In the genomic region with DNA sequence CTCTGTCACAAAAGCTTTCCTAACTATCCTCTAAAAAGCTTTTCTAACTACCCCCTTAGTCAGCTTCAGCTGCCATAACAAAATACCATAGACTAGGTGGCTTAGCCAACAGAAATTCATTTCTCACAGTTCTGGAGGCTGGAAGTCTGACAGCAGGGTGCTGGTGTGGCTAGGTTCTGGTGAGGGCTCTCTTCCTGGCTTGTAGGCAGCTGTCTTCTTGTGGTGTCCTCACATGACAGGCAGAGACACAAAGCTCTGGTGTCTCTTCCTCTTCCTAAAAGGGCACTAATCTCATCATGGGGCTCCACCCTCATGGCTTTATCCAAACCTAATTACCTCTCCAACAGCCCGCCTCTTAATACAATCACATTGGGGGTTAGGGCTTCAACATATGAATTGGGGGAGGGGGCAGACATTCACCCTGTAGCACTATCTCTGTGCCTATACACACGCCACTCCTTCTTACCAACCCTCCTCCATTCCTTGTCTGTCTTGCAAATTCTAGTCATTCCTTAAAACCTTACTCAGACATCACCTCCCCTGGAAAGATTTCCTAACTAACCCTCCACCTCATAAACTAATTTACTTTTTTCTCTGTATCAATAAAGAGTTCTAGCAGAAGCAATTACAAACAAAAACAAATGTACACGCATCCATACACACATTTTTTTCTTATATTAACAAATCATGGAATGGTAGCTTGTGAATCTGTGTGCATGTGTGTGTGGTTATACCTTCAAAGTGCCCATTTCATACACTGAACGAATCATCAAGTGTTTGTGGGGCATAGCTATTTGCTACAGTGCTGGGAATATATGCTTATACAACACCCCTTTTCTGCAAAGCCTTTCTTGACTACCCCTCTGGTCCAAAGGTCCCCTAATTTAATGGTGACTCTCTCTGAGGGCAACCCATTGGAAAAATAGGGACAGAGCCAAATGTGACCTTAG, we compare ENCODE assay signal across 30 cellular contexts. TPM values are rescaled to one million over a fixed set of nuclear protein-coding genes. Genes with fewer than 3 reads are reported as not detected.
DNase-seq lines count a peak whose midpoint lies in the region; ATAC-seq, FAIRE-seq and TF ChIP-seq lines count a peak whose summit lies in the region.
"Had no signal": no experiment of that assay in that cellular context is flagged by ENCODE, and none has a peak within 500 bp of the region (broad histone marks: within the 10 kb centered on the region; RNA-seq: fewer than 3 reads in every experiment).

No MANE protein-coding gene starts in this region.

- H3K27ac ChIP-seq in A549: no peak overlapping the region
- H3K27ac ChIP-seq in IMR-90 (ENCODE audit: insufficient read depth, low read length): no peak overlapping the region
- H3K27ac ChIP-seq in osteoblast (ENCODE audit: low read depth, low read length): peak overlapping the region; percentile 44
- H3K27ac ChIP-seq: pancreas, RWPE1, SK-N-MC, thoracic aorta had no signal

- peak overlapping the region; percentile 71; the same call in 1 of the 2 replicates for H3K14ac ChIP-seq in IMR-90 (replicated peaks; ENCODE audit: low read depth, low read length)

- peak overlapping the region; percentile 81 for H2BK20ac ChIP-seq in IMR-90 (ENCODE audit: low read depth, low read length)

- peak overlapping the region; percentile 84 for H2BK120ac ChIP-seq in IMR-90 (ENCODE audit: low read depth, low read length)

- H3K27me3 ChIP-seq in IMR-90 (ENCODE audit: control insufficient read depth, insufficient read depth, low read length): no peaks in the 10 kb centered on the region
- H3K27me3 ChIP-seq in bronchial epithelial cell (ENCODE audit: control insufficient read depth, insufficient read depth, low read length): no peaks in the 10 kb centered on the region
- no peaks in the 10 kb centered on the region for H3K27me3 ChIP-seq in osteoblast (ENCODE audit: insufficient read depth, low read length)
- H3K27me3 ChIP-seq: MG63, pancreas had no signal

- no peak for FAIRE-seq in A549 (lab: Jason Lieb, UNC)
- FAIRE-seq in bronchial epithelial cell (lab: Jason Lieb, UNC): no peak
- FAIRE-seq: G401.6, keratinocyte, pancreas, TTC549 had no signal

- TF ChIP-seq POLR2A in A549 (IDR thresholded peaks at IDR 0.05; ENCODE audit: low read length) (no peak), IMR-90 (IDR thresholded peaks at IDR 0.05; ENCODE audit: low read depth, low read length) (no peak), erythroblast (IDR thresholded peaks at IDR 0.05; ENCODE audit: low read length) (no peak)

- peak overlapping the region; percentile 8 for H2AK9ac ChIP-seq in IMR-90 (replicated peaks; ENCODE audit: low read depth, low read length, poor library complexity)

- no peaks in the 10 kb centered on the region; the same call in 1 of the 2 replicates for H4K20me1 ChIP-seq in IMR-90 (ENCODE audit: insufficient read depth, low read length)
- no peaks in the 10 kb centered on the region for H4K20me1 ChIP-seq in osteoblast (ENCODE audit: insufficient read depth, low read length)

- H3K56ac ChIP-seq in IMR-90 (ENCODE audit: extremely low read depth, insufficient read depth, low read length): no peak overlapping the region

- TF ChIP-seq CTCF in A549 (IDR thresholded peaks at IDR 0.05) (no peak), IMR-90 (conservative IDR thresholded peaks at IDR 0.05; ENCODE audit: low read depth, low read length) (no peak), bronchial epithelial cell (IDR thresholded peaks at IDR 0.05; ENCODE audit: insufficient read depth, low read length, severe bottlenecking) (no peak), osteoblast (IDR thresholded peaks at IDR 0.05; ENCODE audit: extremely low read depth, low read depth, low read length) (no peak)

- H3K9me3 ChIP-seq in A549 (no peaks in the 10 kb centered on the region), IMR-90 (ENCODE audit: control insufficient read depth, insufficient read depth, low read length) (peaks cover 2% of the 10 kb centered on the region; the same call in 1 of the 2 replicates), osteoblast (ENCODE audit: low read depth, low read length) (no peaks in the 10 kb centered on the region)
- H3K9me3 ChIP-seq: HAP-1, MG63, pancreas, thoracic aorta had no signal

- POLR2A ChIA-PET in A549 (lab: Yijun Ruan, JAX) (no interaction called here), IMR-90 (lab: Charles Lee; ENCODE audit: unreplicated experiment) (no interaction called here)

- peak overlapping the region; percentile 34; the same call in 1 of the 2 replicates for H4K5ac ChIP-seq in IMR-90 (ENCODE audit: low read depth, low read length)

- peaks cover 22% of the 10 kb centered on the region; the same call in 2 of the 3 replicates for H3K4me1 ChIP-seq in A549
- H3K4me1 ChIP-seq in IMR-90 (ENCODE audit: control insufficient read depth, insufficient read depth, low read length): peaks cover 25% of the 10 kb centered on the region
- peaks cover 33% of the 10 kb centered on the region for H3K4me1 ChIP-seq in osteoblast (ENCODE audit: insufficient read depth, low read length)
- H3K4me1 ChIP-seq: HAP-1 had no signal

- peaks cover 45 to 76% of the 10 kb centered on the region in 2 experiments for H3K79me1 ChIP-seq in IMR-90 (ENCODE audit: low read depth in 1 of 2, low read length in 2 of 2)

- peak overlapping the region; percentile 61 to 63; a peak in 1 of 4 replicates for H4K8ac ChIP-seq in IMR-90 (ENCODE audit: low read depth in 2 of 2, low read length in 2 of 2)

- peak overlapping the region; percentile 69 for H4K91ac ChIP-seq in IMR-90 (ENCODE audit: insufficient read depth, low read depth, low read length)

- peak overlapping the region; percentile 86 for H3K4ac ChIP-seq in IMR-90 (ENCODE audit: low read depth, low read length)

- TF ChIP-seq RAD21 in A549 (conservative IDR thresholded peaks at IDR 0.05 in 1 of 2, IDR thresholded peaks at IDR 0.05 in 1 of 2): no peak
- no peak for TF ChIP-seq RAD21 in IMR-90 (IDR thresholded peaks at IDR 0.05; ENCODE audit: low read length)

- peaks cover 19% of the 10 kb centered on the region for H3K9me1 ChIP-seq in IMR-90 (ENCODE audit: insufficient read depth, low read length)

- H2AFZ ChIP-seq in IMR-90 (replicated peaks; ENCODE audit: low read length, poor library complexity) (no peak overlapping the region), osteoblast (ENCODE audit: low read length) (no peak overlapping the region)

- H3K18ac ChIP-seq in IMR-90 (ENCODE audit: low read depth, low read length): peak overlapping the region; percentile 85; the same call in 1 of the 2 replicates

- H3K9ac ChIP-seq in IMR-90 (ENCODE audit: low read depth, low read length): no peak overlapping the region

- H3K79me2 ChIP-seq in osteoblast (ENCODE audit: insufficient read depth, low read length): peaks cover 3% of the 10 kb centered on the region

- H3K4me2 ChIP-seq in A549 (peak overlapping the region; percentile 32; the same call in 1 of the 3 replicates), IMR-90 (ENCODE audit: low read depth, low read length) (no peak overlapping the region), osteoblast (ENCODE audit: insufficient read depth, low read length) (no peak overlapping the region)

- peak overlapping the region; percentile 74 for H2AK5ac ChIP-seq in IMR-90 (ENCODE audit: low read depth, low read length)

- peak overlapping the region; percentile 39; the same call in 1 of the 3 replicates for H2BK15ac ChIP-seq in IMR-90 (ENCODE audit: low read depth, low read length)

- H3K23ac ChIP-seq in IMR-90 (ENCODE audit: low read depth, low read length): peak overlapping the region; percentile 53; the same call in 1 of the 2 replicates

- H3K4me3 ChIP-seq in A549 (no peak overlapping the region), IMR-90 (ENCODE audit: insufficient read depth, low read depth, low read length) (no peak overlapping the region), bronchial epithelial cell (ENCODE audit: low read depth, low read length) (no peak overlapping the region), osteoblast (ENCODE audit: insufficient read depth, low read length) (no peak overlapping the region)
- H3K4me3 ChIP-seq: HAP-1, MG63, pancreas, SK-N-MC, thoracic aorta had no signal

- intact Hi-C loops in IMR-90 (cut with micrococcal nuclease): no loop called here

- dilution Hi-C loops in IMR-90 (cut with HindIII; ENCODE audit: low sequenced_read_pairs, unreplicated experiment): no loop called here

- ATAC-seq in A549 (no peak), IMR-90 (ENCODE audit: low read depth) (no peak; the same call in 1 of the 2 replicates), GM18873 (IDR thresholded peaks at IDR 0.05; ENCODE audit: low FRiP score, unreplicated experiment) (no peak)
- ATAC-seq: pancreas, right cardiac atrium had no signal

- CTCF ChIA-PET in A549 (lab: Yijun Ruan, JAX): no interaction called here
- CTCF ChIA-PET in IMR-90 (lab: Yijun Ruan, JAX): interaction anchor here (0.7 kb wide), 1 partner anchor 20 kb away, joined by 3 read pairs; no protein-coding TSS in a partner anchor

- peak overlapping the region; percentile 46 for H2BK5ac ChIP-seq in IMR-90 (ENCODE audit: low read depth, low read length, poor library complexity, severe bottlenecking)

- BruUV-seq in IMR-90 (replicated peaks; lab: Mats Ljungman, UMichigan): no TSS peak

- 70% methylated on average over 4 of the region's 4 CpGs for WGBS in A549 (ENCODE audit: missing lambda C conversion rate)
- no CpG with 5 or more reads among the region's 4 CpGs for WGBS in IMR-90 (ENCODE audit: extremely low coverage in 2 of 2, insufficient read length in 1 of 2), 2 experiments

- DNase-seq in A549 (ENCODE audit: low read depth in 1 of 2, low spot score in 1 of 2) (no peak), IMR-90 (peak; percentile 27), bronchial epithelial cell (ENCODE audit: low read depth) (peak; percentile 12), osteoblast (ENCODE audit: insufficient read length, low spot score, missing footprints) (no peak), erythroblast (lab: John Stamatoyannopoulos, UW) (no peak)
- DNase-seq in stimulated activated CD4-positive, alpha-beta T cell treated with anti-CD3 and anti-CD28 coated beads, Interleukin-4, amount 100 ng/mL, for 1 hour: no peak
- DNase-seq in activated CD4-positive, alpha-beta T cell treated with anti-CD3 and anti-CD28 coated beads for 48 hours: no peak
- DNase-seq: activated CD4-positive, alpha-beta memory T cell treated with anti-CD3 and anti-CD28 coated beads for 36 hours; activated CD8-positive, alpha-beta memory T cell treated with anti-CD3 and anti-CD28 coated beads, Interleukin-2, amount 50 U/mL, for 48 hours; aorta; CD8-positive, alpha-beta memory T cell; DMS153; MG63; NCI-H1105 treated with DMSO at 0.1 percent for 48 hours; NCI-H2029 treated with DMSO at 0.1 percent for 48 hours; NCI-H345; NCI-H748 treated with DMSO at 0.1 percent for 48 hours; nephron progenitor cell; pancreas; right cardiac atrium; stimulated activated CD4-positive, alpha-beta T cell treated with anti-CD3 and anti-CD28 coated beads, Interleukin-15, amount 100 ng/mL, for 24 hours; stimulated activated naive CD4-positive, alpha-beta T cell treated with Interleukin-2 at 50 U/mL for 16 hours had no signal

- H3K36me3 ChIP-seq in IMR-90 (ENCODE audit: control insufficient read depth, insufficient read depth, low read length): no peaks in the 10 kb centered on the region; the same call in 1 of the 2 replicates
- no peaks in the 10 kb centered on the region for H3K36me3 ChIP-seq in bronchial epithelial cell (ENCODE audit: control insufficient read depth, insufficient read depth, low read length)
- H3K36me3 ChIP-seq in osteoblast (ENCODE audit: insufficient read depth, low read length): no peaks in the 10 kb centered on the region
- H3K36me3 ChIP-seq: HAP-1, MG63, pancreas, thoracic aorta had no signal

- no peak for TF ChIP-seq EP300 in A549 (IDR thresholded peaks at IDR 0.05)

- in situ Hi-C loops in IMR-90 (cut with MboI; ENCODE audit: low sequenced_read_pairs): no loop called here

RNA-seq across cellular contexts. Expression of a gene that starts 26.4 kb away (rescaled TPM):
- 24.7 TPM in 2 replicates for polyA plus RNA-seq in A549 (2011; rRNA removed)
- polyA plus RNA-seq in A549 (2012; cell fraction: cytosol; rRNA removed): 4.3 and 4.9 TPM in 2 replicates
- polyA plus RNA-seq in A549 (2012; cell fraction: nucleus; rRNA removed): 2.6 and 4.2 TPM in 2 replicates
- 5.3 to 6.6 TPM (median 5.7 TPM) in 3 replicates for polyA plus RNA-seq in A549 (2017; fragmentation: RNase III; extraction: RNeasy Plus Mini Kit Qiagen cat#74134 plus additional on column Dnase treatment)
- polyA minus RNA-seq in A549 (2011; rRNA and poly(A)+ RNA removed): 19.1 and 23.7 TPM in 2 replicates
- 15.2 and 18.9 TPM in 2 replicates for total RNA-seq in IMR-90 (2012; rRNA removed)
- 8.8 and 8.9 TPM in 2 replicates for polyA plus RNA-seq in IMR-90 (2012; rRNA removed)
- polyA plus RNA-seq in IMR-90 (2012; cell fraction: cytosol; rRNA removed): 3.7 and 4.9 TPM in 2 replicates
- 3.6 and 19.2 TPM in 2 replicates for polyA plus RNA-seq in IMR-90 (2012; cell fraction: nucleus; rRNA removed; ENCODE audit: low replicate concordance)
- total RNA-seq in bronchial epithelial cell: 3.5 and 6.3 TPM in 2 replicates
- total RNA-seq in osteoblast: 32.9 and 38.0 TPM in 2 replicates
- total RNA-seq: activated CD4-positive, alpha-beta memory T cell treated with anti-CD3 and anti-CD28 coated beads for 36 hours had no signal
- polyA plus RNA-seq: CD8-positive, alpha-beta memory T cell had no signal

Comparison
In these comparisons a context has a peak if more than half of its experiments do, and no peak if none do; other contexts are left out.
1. DNase-seq: peak in IMR-90 (single experiment) and bronchial epithelial cell (single experiment); none in A549 (0 of 2), osteoblast (single experiment), erythroblast (0 of 2), stimulated activated CD4-positive, alpha-beta T cell treated with anti-CD3 and anti-CD28 coated beads, Interleukin-4, amount 100 ng/mL, for 1 hour (single experiment) and activated CD4-positive, alpha-beta T cell treated with anti-CD3 and anti-CD28 coated beads for 48 hours (single experiment).